17 cellular contexts compared by ENCODE assay signal in the genomic region with DNA sequence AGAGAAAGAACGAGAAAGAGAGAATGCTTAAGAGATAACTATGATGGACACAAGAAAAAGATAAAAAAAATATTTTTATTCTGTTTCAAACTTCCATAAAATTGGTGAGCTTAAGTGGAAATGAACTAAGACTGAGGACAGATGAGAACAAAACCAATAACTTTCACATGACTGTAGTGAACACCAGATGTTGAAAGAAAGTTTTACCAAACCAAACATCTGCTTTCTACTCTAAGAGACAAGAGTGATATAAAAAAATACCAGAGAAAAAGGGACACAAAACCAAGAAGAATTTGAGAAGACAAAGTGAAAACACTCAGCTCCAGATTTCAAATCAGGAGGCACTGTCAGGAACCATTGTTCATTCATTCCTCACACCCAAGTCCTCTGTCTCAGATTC.
DNase-seq lines count a peak whose midpoint lies in the region; ATAC-seq, FAIRE-seq and TF ChIP-seq lines count a peak whose summit lies in the region.
"Had no signal": no experiment of that assay in that cellular context is flagged by ENCODE, and none has a peak within 500 bp of the region (broad histone marks: within the 10 kb centered on the region; RNA-seq: fewer than 3 reads in every experiment).

No MANE protein-coding gene starts in this region.

- no peak overlapping the region for H3K27ac ChIP-seq in pancreas
- H3K27ac ChIP-seq: 22Rv1; BLaER1 treated with 17β-estradiol and CSF1 and Interleukin-3, amounts not matched to agents 10 nM and 100 nM had no signal

- H3K27me3 ChIP-seq in pancreas: no peaks in the 10 kb centered on the region
- H3K27me3 ChIP-seq: BLaER1 treated with 17β-estradiol and CSF1 and Interleukin-3, amounts not matched to agents 10 nM and 100 nM had no signal

- no peaks in the 10 kb centered on the region for H3K36me3 ChIP-seq in pancreas
- H3K36me3 ChIP-seq: BLaER1 treated with 17β-estradiol and CSF1 and Interleukin-3, amounts not matched to agents 10 nM and 100 nM; HAP-1 had no signal

- 23 to 32% methylated on average over 1 of the region's 1 CpG for WGBS in pancreas, 2 donors

- no peak overlapping the region for H3K4me3 Mint-ChIP-seq in activated CD4-positive, alpha-beta T cell treated with anti-CD3 and anti-CD28 coated beads for 36 hours
- H3K4me3 Mint-ChIP-seq in stimulated activated naive CD8-positive, alpha-beta T cell treated with anti-CD3 and anti-CD28 coated beads, Interleukin-15, Interleukin-2, amounts not matched to agents 100 ng/mL and 50 ng/mL, for 24 hours: no peak overlapping the region
- H3K4me3 Mint-ChIP-seq: CD4-positive, CD25-positive, alpha-beta regulatory T cell had no signal

- POLR2A ChIA-PET in activated CD4-positive, alpha-beta T cell treated with anti-CD3 and anti-CD28 coated beads for 36 hours (lab: Charles Lee): no interaction called here

- no peak for FAIRE-seq in pancreas (lab: Jason Lieb, UNC)
- FAIRE-seq: GM18507 had no signal

- no peak for TF ChIP-seq CTCF in fibroblast of mammary gland (conservative IDR thresholded peaks at IDR 0.05; ENCODE audit: control insufficient read depth, insufficient read depth, low read depth, low read length)
- no peak for TF ChIP-seq CTCF in pancreas (IDR thresholded peaks at IDR 0.05)

- no peaks in the 10 kb centered on the region for H3K9me3 ChIP-seq in pancreas
- H3K9me3 ChIP-seq: BLaER1 treated with 17β-estradiol and CSF1 and Interleukin-3, amounts not matched to agents 10 nM and 100 nM; HAP-1 had no signal

- CTCF ChIA-PET in activated CD4-positive, alpha-beta T cell treated with anti-CD3 and anti-CD28 coated beads for 36 hours (lab: Charles Lee): no interaction called here

- intact Hi-C loops in activated CD4-positive, alpha-beta T cell treated with anti-CD3 and anti-CD28 coated beads for 36 hours (cut with DNase I, micrococcal nuclease): loop anchor here in 1 of 2 experiments (1.0 kb wide), 1 partner anchor 48 kb away; no protein-coding TSS in a partner anchor
- intact Hi-C loops in sciatic nerve (cut with DNase I) (no loop called here), pancreas (cut with DNase I) (no loop called here)

- H3K4me1 ChIP-seq in pancreas: no peaks in the 10 kb centered on the region
- H3K4me1 ChIP-seq: HAP-1 had no signal

- peaks cover 8% of the 10 kb centered on the region for H3K27me3 Mint-ChIP-seq in activated CD4-positive, alpha-beta T cell treated with anti-CD3 and anti-CD28 coated beads for 36 hours
- peaks cover 9% of the 10 kb centered on the region for H3K27me3 Mint-ChIP-seq in stimulated activated naive CD8-positive, alpha-beta T cell treated with anti-CD3 and anti-CD28 coated beads, Interleukin-15, Interleukin-2, amounts not matched to agents 100 ng/mL and 50 ng/mL, for 24 hours
- H3K27me3 Mint-ChIP-seq: CD4-positive, CD25-positive, alpha-beta regulatory T cell had no signal

- no peak for DNase-seq in activated CD4-positive, alpha-beta T cell treated with anti-CD3 and anti-CD28 coated beads for 36 hours
- DNase-seq in activated CD4-positive, alpha-beta T cell treated with anti-CD3 and anti-CD28 coated beads for 48 hours: no peak
- DNase-seq in stimulated activated naive CD8-positive, alpha-beta T cell treated with anti-CD3 and anti-CD28 coated beads, Interleukin-15, Interleukin-2, amounts not matched to agents 100 U/mL and 50 U/mL, for 24 hours: no peak
- DNase-seq in fibroblast of mammary gland (ENCODE audit: low read depth) (peak; percentile 34), sciatic nerve (ENCODE audit: low spot score) (no peak), pancreas (no peak)
- DNase-seq: AML-193; Calu3; CD4-positive, CD25-positive, alpha-beta regulatory T cell; DMS 273 treated with DMSO at 0.1 percent for 48 hours; GOT3 had no signal

- H3K4me3 ChIP-seq in fibroblast of mammary gland (ENCODE audit: control insufficient read depth, low read depth, low read length) (no peak overlapping the region), pancreas (no peak overlapping the region)
- H3K4me3 ChIP-seq: BLaER1 treated with 17β-estradiol and CSF1 and Interleukin-3, amounts not matched to agents 10 nM and 100 nM; HAP-1 had no signal

- peak overlapping the region; percentile 68 for H3K27ac Mint-ChIP-seq in activated CD4-positive, alpha-beta T cell treated with anti-CD3 and anti-CD28 coated beads for 36 hours
- H3K27ac Mint-ChIP-seq in stimulated activated naive CD8-positive, alpha-beta T cell treated with anti-CD3 and anti-CD28 coated beads, Interleukin-15, Interleukin-2, amounts not matched to agents 100 ng/mL and 50 ng/mL, for 24 hours: peak overlapping the region; percentile 91
- H3K27ac Mint-ChIP-seq: CD4-positive, CD25-positive, alpha-beta regulatory T cell had no signal

- H3K4me1 Mint-ChIP-seq in activated CD4-positive, alpha-beta T cell treated with anti-CD3 and anti-CD28 coated beads for 36 hours: peaks cover 19% of the 10 kb centered on the region
- H3K4me1 Mint-ChIP-seq in stimulated activated naive CD8-positive, alpha-beta T cell treated with anti-CD3 and anti-CD28 coated beads, Interleukin-15, Interleukin-2, amounts not matched to agents 100 ng/mL and 50 ng/mL, for 24 hours (ENCODE audit: low read depth): peaks cover 32% of the 10 kb centered on the region
- H3K4me1 Mint-ChIP-seq: CD4-positive, CD25-positive, alpha-beta regulatory T cell had no signal

- H3K9me3 Mint-ChIP-seq in activated CD4-positive, alpha-beta T cell treated with anti-CD3 and anti-CD28 coated beads for 36 hours (ENCODE audit: low read depth): no peaks in the 10 kb centered on the region
- peaks cover 1% of the 10 kb centered on the region for H3K9me3 Mint-ChIP-seq in stimulated activated naive CD8-positive, alpha-beta T cell treated with anti-CD3 and anti-CD28 coated beads, Interleukin-15, Interleukin-2, amounts not matched to agents 100 ng/mL and 50 ng/mL, for 24 hours

- no peaks in the 10 kb centered on the region for H3K36me3 Mint-ChIP-seq in activated CD4-positive, alpha-beta T cell treated with anti-CD3 and anti-CD28 coated beads for 36 hours (ENCODE audit: low read depth)
- H3K36me3 Mint-ChIP-seq in stimulated activated naive CD8-positive, alpha-beta T cell treated with anti-CD3 and anti-CD28 coated beads, Interleukin-15, Interleukin-2, amounts not matched to agents 100 ng/mL and 50 ng/mL, for 24 hours (ENCODE audit: low read depth): peaks cover 7% of the 10 kb centered on the region
- H3K36me3 Mint-ChIP-seq: CD4-positive, CD25-positive, alpha-beta regulatory T cell had no signal

- ATAC-seq in activated CD4-positive, alpha-beta T cell treated with anti-CD3 and anti-CD28 coated beads for 36 hours: no peak
- ATAC-seq in stimulated activated naive CD8-positive, alpha-beta T cell treated with anti-CD3 and anti-CD28 coated beads, Interleukin-15, Interleukin-2, amounts not matched to agents 100 U/mL and 50 U/mL, for 24 hours: no peak
- ATAC-seq in sciatic nerve: peak; percentile 56
- ATAC-seq in pancreas: no peak
- no peak for ATAC-seq in GM18861 (IDR thresholded peaks at IDR 0.05; ENCODE audit: unreplicated experiment)
